1 cellular context compared by ENCODE assay signal in genomic region chr6:113879186-113880096, GRCh38.
TF ChIP-seq lines count a peak whose summit lies in the region.

No MANE protein-coding gene starts in this region.

TF ChIP-seq in H1, 55 proteins besides CTCF, POLR2A, EP300 and RAD21 (continued from another document):
- TF ChIP-seq RXRA (IDR thresholded peaks at IDR 0.05; ENCODE audit: insufficient read depth, low read depth, low read length) (no peak), SIX5 (IDR thresholded peaks at IDR 0.05; ENCODE audit: low read depth, low read length) (no peak), CHD1 (IDR thresholded peaks at IDR 0.05; ENCODE audit: low read depth, low read length) (no peak), E2F6 (IDR thresholded peaks at IDR 0.05) (no peak), CREB1 (IDR thresholded peaks at IDR 0.05) (no peak), BCL11A (IDR thresholded peaks at IDR 0.05; ENCODE audit: low read depth in 2 of 2, low read length in 2 of 2) (no peak), EZH2 (IDR thresholded peaks at IDR 0.05; ENCODE audit: low read depth, low read length, severe bottlenecking) (no peak), TEAD4 (IDR thresholded peaks at IDR 0.05; ENCODE audit: low read depth, low read length) (no peak), GABPA (IDR thresholded peaks at IDR 0.05; ENCODE audit: borderline replicate concordance, insufficient read depth, low read length) (no peak), CBX8 (IDR thresholded peaks at IDR 0.05; ENCODE audit: borderline replicate concordance, low read depth, low read length) (no peak), ATF2 (IDR thresholded peaks at IDR 0.05; ENCODE audit: low read length) (no peak), ASH2L (IDR thresholded peaks at IDR 0.05; ENCODE audit: low read length) (no peak), KDM1A (IDR thresholded peaks at IDR 0.05; ENCODE audit: borderline replicate concordance, low read length) (no peak)
